ENCODE assay signal across 1 cellular context in the genomic region with DNA sequence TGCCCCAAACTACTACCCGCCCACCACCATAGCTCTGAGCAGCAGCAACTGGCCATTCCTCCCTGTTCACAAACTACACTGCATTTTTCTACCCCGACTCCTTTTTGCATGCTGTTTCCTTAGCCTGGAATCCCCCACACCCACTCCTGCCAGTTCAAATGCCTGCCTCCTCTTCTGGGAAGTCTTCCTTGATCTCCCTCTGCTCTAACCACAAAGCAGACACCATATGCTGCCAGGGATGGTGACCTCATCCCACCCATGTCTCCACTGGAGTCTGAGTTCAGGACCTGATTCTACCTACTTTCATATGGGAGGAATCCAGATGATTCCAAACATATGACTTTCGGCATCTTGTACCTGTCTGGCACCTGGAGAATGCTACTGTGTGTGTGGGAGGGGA.
TF ChIP-seq lines count a peak whose summit lies in the region.

No MANE protein-coding gene starts in this region.

TF ChIP-seq in A549, 52 proteins besides CTCF, POLR2A, EP300 and RAD21 (continued from another document):
- TF ChIP-seq, protein P1, sequence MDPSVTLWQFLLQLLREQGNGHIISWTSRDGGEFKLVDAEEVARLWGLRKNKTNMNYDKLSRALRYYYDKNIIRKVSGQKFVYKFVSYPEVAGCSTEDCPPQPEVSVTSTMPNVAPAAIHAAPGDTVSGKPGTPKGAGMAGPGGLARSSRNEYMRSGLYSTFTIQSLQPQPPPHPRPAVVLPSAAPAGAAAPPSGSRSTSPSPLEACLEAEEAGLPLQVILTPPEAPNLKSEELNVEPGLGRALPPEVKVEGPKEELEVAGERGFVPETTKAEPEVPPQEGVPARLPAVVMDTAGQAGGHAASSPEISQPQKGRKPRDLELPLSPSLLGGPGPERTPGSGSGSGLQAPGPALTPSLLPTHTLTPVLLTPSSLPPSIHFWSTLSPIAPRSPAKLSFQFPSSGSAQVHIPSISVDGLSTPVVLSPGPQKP (IDR thresholded peaks at IDR 0.05; ENCODE audit: low read depth, low read length), result no peak
- no peak for TF ChIP-seq FOSL2 (IDR thresholded peaks at IDR 0.05)
- no peak for TF ChIP-seq FOSL2 (CRISPR knock-in tag; IDR thresholded peaks at IDR 0.05)
